ENCODE assay signal across 1 cellular context in the genomic region with DNA sequence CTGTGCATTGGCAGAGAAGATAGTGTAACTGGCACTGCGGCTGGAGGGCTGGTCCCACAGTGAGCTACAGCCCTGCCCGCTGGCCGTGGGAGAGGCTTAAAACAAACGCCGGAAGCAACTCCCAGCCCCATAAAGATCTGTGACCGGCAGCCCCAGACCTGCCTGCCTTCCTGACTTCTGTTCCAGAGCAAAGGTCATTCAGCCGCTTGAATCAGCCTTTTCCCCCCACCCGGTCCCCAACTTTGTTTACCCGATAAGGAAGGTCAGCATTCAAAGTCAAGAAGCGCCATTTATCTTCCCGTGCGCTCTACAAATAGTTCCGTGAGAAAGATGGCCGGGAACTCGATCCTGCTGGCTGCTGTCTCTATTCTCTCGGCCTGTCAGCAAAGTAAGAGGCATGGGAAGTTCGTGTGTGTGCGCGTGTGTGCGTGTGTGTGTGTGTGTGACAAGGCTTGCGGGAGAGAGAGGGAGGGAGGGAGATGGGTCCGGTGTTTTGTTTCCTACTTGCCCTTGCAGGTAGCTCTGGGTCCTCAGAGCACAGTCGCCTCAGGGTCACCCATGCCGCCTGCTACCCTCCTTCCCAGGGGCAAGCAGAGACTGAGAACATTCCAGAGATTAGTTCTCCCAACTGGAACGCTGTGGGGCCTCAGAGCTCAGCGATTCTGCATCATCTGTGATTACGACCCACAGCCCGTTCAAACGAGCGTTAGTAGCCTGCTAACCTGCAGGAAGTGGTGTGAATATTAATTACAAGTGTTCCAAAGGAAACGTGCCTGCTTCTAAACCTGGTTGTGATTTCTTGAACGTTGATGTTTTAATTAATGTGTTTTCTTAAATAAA.
TF ChIP-seq lines count a peak whose summit lies in the region.

A gene (plus strand): TSS at position 130 of the 840 bp plus-strand sequence. CDS start 201 bp downstream, at position 331.

TF ChIP-seq in K562, 482 proteins besides CTCF, POLR2A, EP300 and RAD21 (continued from another document):
- TF ChIP-seq, protein P1, sequence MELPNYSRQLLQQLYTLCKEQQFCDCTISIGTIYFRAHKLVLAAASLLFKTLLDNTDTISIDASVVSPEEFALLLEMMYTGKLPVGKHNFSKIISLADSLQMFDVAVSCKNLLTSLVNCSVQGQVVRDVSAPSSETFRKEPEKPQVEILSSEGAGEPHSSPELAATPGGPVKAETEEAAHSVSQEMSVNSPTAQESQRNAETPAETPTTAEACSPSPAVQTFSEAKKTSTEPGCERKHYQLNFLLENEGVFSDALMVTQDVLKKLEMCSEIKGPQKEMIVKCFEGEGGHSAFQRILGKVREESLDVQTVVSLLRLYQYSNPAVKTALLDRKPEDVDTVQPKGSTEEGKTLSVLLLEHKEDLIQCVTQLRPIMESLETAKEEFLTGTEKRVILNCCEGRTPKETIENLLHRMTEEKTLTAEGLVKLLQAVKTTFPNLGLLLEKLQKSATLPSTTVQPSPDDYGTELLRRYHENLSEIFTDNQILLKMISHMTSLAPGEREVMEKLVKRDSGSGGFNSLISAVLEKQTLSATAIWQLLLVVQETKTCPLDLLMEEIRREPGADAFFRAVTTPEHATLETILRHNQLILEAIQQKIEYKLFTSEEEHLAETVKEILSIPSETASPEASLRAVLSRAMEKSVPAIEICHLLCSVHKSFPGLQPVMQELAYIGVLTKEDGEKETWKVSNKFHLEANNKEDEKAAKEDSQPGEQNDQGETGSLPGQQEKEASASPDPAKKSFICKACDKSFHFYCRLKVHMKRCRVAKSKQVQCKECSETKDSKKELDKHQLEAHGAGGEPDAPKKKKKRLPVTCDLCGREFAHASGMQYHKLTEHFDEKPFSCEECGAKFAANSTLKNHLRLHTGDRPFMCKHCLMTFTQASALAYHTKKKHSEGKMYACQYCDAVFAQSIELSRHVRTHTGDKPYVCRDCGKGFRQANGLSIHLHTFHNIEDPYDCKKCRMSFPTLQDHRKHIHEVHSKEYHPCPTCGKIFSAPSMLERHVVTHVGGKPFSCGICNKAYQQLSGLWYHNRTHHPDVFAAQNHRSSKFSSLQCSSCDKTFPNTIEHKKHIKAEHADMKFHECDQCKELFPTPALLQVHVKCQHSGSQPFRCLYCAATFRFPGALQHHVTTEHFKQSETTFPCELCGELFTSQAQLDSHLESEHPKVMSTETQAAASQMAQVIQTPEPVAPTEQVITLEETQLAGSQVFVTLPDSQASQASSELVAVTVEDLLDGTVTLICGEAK (IDR thresholded peaks at IDR 0.05) = peak; percentile 67; the same call in 1 of the 2 replicates
- TF ChIP-seq, protein P1 (CRISPR knock-in tag; IDR thresholded peaks at IDR 0.05) = no peak
